Comparison of ENCODE assay signal across 1 cellular context in genomic region chr1:183471748-183472487, GRCh38.
A peak's percentile ranks its signal among the peaks of the same experiment; 100 is the strongest.
TF ChIP-seq lines count a peak whose summit lies in the region.

No MANE protein-coding gene starts in this region.

TF ChIP-seq in K562, 482 proteins besides CTCF, POLR2A, EP300 and RAD21 (continued from another document):
- TF ChIP-seq ZNF740 (CRISPR knock-in tag; IDR thresholded peaks at IDR 0.05) (no peak; the same call in 1 of the 2 replicates), ZNF740 (tag; IDR thresholded peaks at IDR 0.05) (peak in 1 of 2 experiments; percentile 73; a peak in 2 of 4 replicates), ZNF197 (CRISPR knock-in tag; IDR thresholded peaks at IDR 0.05; ENCODE audit: low read depth) (no peak), ELF4 (CRISPR knock-in tag; IDR thresholded peaks at IDR 0.05) (peak; percentile 99), CBFA2T3 (IDR thresholded peaks at IDR 0.05) (0 out of 2 replicates have a peak, but pooled peaks have one; percentile 29), ZNF280B (CRISPR knock-in tag; IDR thresholded peaks at IDR 0.05) (no peak), NR4A1 (CRISPR knock-in tag; IDR thresholded peaks at IDR 0.05) (peak; percentile 90), NR4A1 (tag; IDR thresholded peaks at IDR 0.05) (peak; percentile 83; the same call in 1 of the 2 replicates), MAFF (IDR thresholded peaks at IDR 0.05; ENCODE audit: low read length) (peak; percentile 25), KAT7 (CRISPR knock-in tag; IDR thresholded peaks at IDR 0.05; ENCODE audit: borderline replicate concordance) (peak; percentile 75), NUFIP1 (IDR thresholded peaks at IDR 0.05; ENCODE audit: partially characterized antibody) (no peak), U2AF1 (optimal IDR thresholded peaks at IDR 0.05; ENCODE audit: low read depth, low read length) (no peak), FOXK2 (conservative IDR thresholded peaks at IDR 0.05 in 1 of 2, IDR thresholded peaks at IDR 0.05 in 1 of 2; ENCODE audit: low read depth in 2 of 2) (peak; percentile 91 to 96), CHD2 (IDR thresholded peaks at IDR 0.05; ENCODE audit: low read depth, low read length) (peak; percentile 95), TCF7 (IDR thresholded peaks at IDR 0.05; ENCODE audit: borderline replicate concordance) (no peak), NFE2 (IDR thresholded peaks at IDR 0.05; ENCODE audit: low read depth) (peak; percentile 41; the same call in 1 of the 2 replicates), ZBTB1 (CRISPR knock-in tag; IDR thresholded peaks at IDR 0.05; ENCODE audit: borderline replicate concordance, low read depth) (0 out of 2 replicates have a peak, but pooled peaks have one; percentile 45), ZBTB17 (CRISPR knock-in tag; IDR thresholded peaks at IDR 0.05) (no peak; the same call in 1 of the 2 replicates), PHB (CRISPR knock-in tag; IDR thresholded peaks at IDR 0.05) (peak; percentile 73; the same call in 1 of the 2 replicates), ZNF12 (CRISPR knock-in tag; IDR thresholded peaks at IDR 0.05) (peak; percentile 71), CBX2 (IDR thresholded peaks at IDR 0.05; ENCODE audit: insufficient read depth, low read length, poor library complexity, severe bottlenecking) (no peak)
- TF ChIP-seq, protein P1, sequence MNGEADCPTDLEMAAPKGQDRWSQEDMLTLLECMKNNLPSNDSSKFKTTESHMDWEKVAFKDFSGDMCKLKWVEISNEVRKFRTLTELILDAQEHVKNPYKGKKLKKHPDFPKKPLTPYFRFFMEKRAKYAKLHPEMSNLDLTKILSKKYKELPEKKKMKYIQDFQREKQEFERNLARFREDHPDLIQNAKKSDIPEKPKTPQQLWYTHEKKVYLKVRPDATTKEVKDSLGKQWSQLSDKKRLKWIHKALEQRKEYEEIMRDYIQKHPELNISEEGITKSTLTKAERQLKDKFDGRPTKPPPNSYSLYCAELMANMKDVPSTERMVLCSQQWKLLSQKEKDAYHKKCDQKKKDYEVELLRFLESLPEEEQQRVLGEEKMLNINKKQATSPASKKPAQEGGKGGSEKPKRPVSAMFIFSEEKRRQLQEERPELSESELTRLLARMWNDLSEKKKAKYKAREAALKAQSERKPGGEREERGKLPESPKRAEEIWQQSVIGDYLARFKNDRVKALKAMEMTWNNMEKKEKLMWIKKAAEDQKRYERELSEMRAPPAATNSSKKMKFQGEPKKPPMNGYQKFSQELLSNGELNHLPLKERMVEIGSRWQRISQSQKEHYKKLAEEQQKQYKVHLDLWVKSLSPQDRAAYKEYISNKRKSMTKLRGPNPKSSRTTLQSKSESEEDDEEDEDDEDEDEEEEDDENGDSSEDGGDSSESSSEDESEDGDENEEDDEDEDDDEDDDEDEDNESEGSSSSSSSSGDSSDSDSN (IDR thresholded peaks at IDR 0.05; ENCODE audit: borderline replicate concordance in 1 of 2, low read depth in 2 of 2, low read length in 2 of 2), result 0 out of 4 replicates have a peak, but pooled peaks have one; percentile 13 to 41
